8 cellular contexts compared by ENCODE assay signal in genomic region chr19:43574424-43575155, GRCh38. TPM values are rescaled to one million over a fixed set of nuclear protein-coding genes. Genes with fewer than 3 reads are reported as not detected.
DNase-seq lines count a peak whose midpoint lies in the region; ATAC-seq, FAIRE-seq and TF ChIP-seq lines count a peak whose summit lies in the region.

No MANE protein-coding gene starts in this region.

- peaks cover 27% of the 10 kb centered on the region for H3K4me1 ChIP-seq in keratinocyte (ENCODE audit: control insufficient read depth, extremely low read depth, insufficient read depth, low read length)
- peaks cover 22% of the 10 kb centered on the region for H3K4me1 ChIP-seq in suprapubic skin

- peak overlapping the region; percentile 92 for H3K27ac Mint-ChIP-seq in stimulated activated naive CD8-positive, alpha-beta T cell treated with anti-CD3 and anti-CD28 coated beads, Interleukin-15, Interleukin-2, amounts not matched to agents 100 ng/mL and 50 ng/mL, for 24 hours
- peak overlapping the region; percentile 98 to 99 for H3K27ac Mint-ChIP-seq in activated naive CD4-positive, alpha-beta T cell treated with anti-CD3 and anti-CD28 coated beads, Interleukin-2, amount 50 U/mL, for 72 hours

- H3K4me3 Mint-ChIP-seq in stimulated activated naive CD8-positive, alpha-beta T cell treated with anti-CD3 and anti-CD28 coated beads, Interleukin-15, Interleukin-2, amounts not matched to agents 100 ng/mL and 50 ng/mL, for 24 hours = peak overlapping the region; percentile 90

- H3K79me2 ChIP-seq in keratinocyte (ENCODE audit: control insufficient read depth, insufficient read depth, low read length) = peaks cover 20% of the 10 kb centered on the region

- H3K4me3 ChIP-seq in keratinocyte (ENCODE audit: control insufficient read depth in 2 of 3, extremely low read depth in 1 of 3, insufficient read depth in 2 of 3, low read depth in 1 of 3, low read length in 3 of 3) (peak overlapping the region; percentile 71 to 83 (median 79)), suprapubic skin (peak overlapping the region; percentile 88)

- H4K20me1 ChIP-seq in keratinocyte (ENCODE audit: control insufficient read depth, extremely low read depth, insufficient read depth, low read length) = no peaks in the 10 kb centered on the region

- H3K9me3 ChIP-seq in keratinocyte (ENCODE audit: control insufficient read depth, low read depth, low read length) (no peaks in the 10 kb centered on the region), suprapubic skin (no peaks in the 10 kb centered on the region)

- peak overlapping the region; percentile 25 for H2AFZ ChIP-seq in keratinocyte (ENCODE audit: control insufficient read depth, low read length)

- TF ChIP-seq CTCF in keratinocyte (optimal IDR thresholded peaks at IDR 0.05 in 1 of 3, IDR thresholded peaks at IDR 0.05 in 1 of 3, conservative IDR thresholded peaks at IDR 0.05 in 1 of 3; ENCODE audit: extremely low read depth in 1 of 3, insufficient read depth in 2 of 3, low read length in 3 of 3) (no peak), suprapubic skin (IDR thresholded peaks at IDR 0.05) (no peak)

- H3K4me2 ChIP-seq in keratinocyte (ENCODE audit: control insufficient read depth, extremely low read depth, insufficient read depth, low read depth, low read length) = peak overlapping the region; percentile 94

- H3K27me3 ChIP-seq in keratinocyte (ENCODE audit: control insufficient read depth, extremely low read depth, insufficient read depth, low read length) (no peaks in the 10 kb centered on the region), suprapubic skin (no peaks in the 10 kb centered on the region)

- TF ChIP-seq POLR2A in suprapubic skin (IDR thresholded peaks at IDR 0.05) = no peak
- TF ChIP-seq POLR2A in GM12892 (IDR thresholded peaks at IDR 0.05; ENCODE audit: low read depth, low read length) = no peak

- peaks cover 53% of the 10 kb centered on the region for H3K4me1 Mint-ChIP-seq in stimulated activated naive CD8-positive, alpha-beta T cell treated with anti-CD3 and anti-CD28 coated beads, Interleukin-15, Interleukin-2, amounts not matched to agents 100 ng/mL and 50 ng/mL, for 24 hours (ENCODE audit: low read depth)

- no peak for TF ChIP-seq EP300 in suprapubic skin (IDR thresholded peaks at IDR 0.05)

- no peaks in the 10 kb centered on the region for H3K27me3 Mint-ChIP-seq in stimulated activated naive CD8-positive, alpha-beta T cell treated with anti-CD3 and anti-CD28 coated beads, Interleukin-15, Interleukin-2, amounts not matched to agents 100 ng/mL and 50 ng/mL, for 24 hours

- no peak for ATAC-seq in stimulated activated naive CD8-positive, alpha-beta T cell treated with anti-CD3 and anti-CD28 coated beads, Interleukin-15, Interleukin-2, amounts not matched to agents 100 U/mL and 50 U/mL, for 24 hours
- no peak for ATAC-seq in activated naive CD4-positive, alpha-beta T cell treated with anti-CD3 and anti-CD28 coated beads, Interleukin-2, amount 50 U/mL, for 72 hours
- no peak for ATAC-seq in HG02981 (IDR thresholded peaks at IDR 0.05; ENCODE audit: unreplicated experiment)
- no peak for ATAC-seq in HG02798 (IDR thresholded peaks at IDR 0.05; ENCODE audit: poor library complexity, unreplicated experiment)

- H3K9me3 Mint-ChIP-seq in stimulated activated naive CD8-positive, alpha-beta T cell treated with anti-CD3 and anti-CD28 coated beads, Interleukin-15, Interleukin-2, amounts not matched to agents 100 ng/mL and 50 ng/mL, for 24 hours = no peaks in the 10 kb centered on the region
- no peaks in the 10 kb centered on the region for H3K9me3 Mint-ChIP-seq in activated naive CD4-positive, alpha-beta T cell treated with anti-CD3 and anti-CD28 coated beads, Interleukin-2, amount 50 U/mL, for 72 hours

- no peak for DNase-seq in stimulated activated naive CD8-positive, alpha-beta T cell treated with anti-CD3 and anti-CD28 coated beads, Interleukin-15, Interleukin-2, amounts not matched to agents 100 U/mL and 50 U/mL, for 24 hours
- no peak for DNase-seq in activated naive CD4-positive, alpha-beta T cell treated with anti-CD3 and anti-CD28 coated beads, Interleukin-2, amount 50 U/mL, for 72 hours (ENCODE audit: low spot score in 2 of 2)
- DNase-seq in keratinocyte (ENCODE audit: low read depth, low spot score) = no peak
- no peak for DNase-seq in suprapubic skin (ENCODE audit: low spot score in 2 of 2)
- no peak for DNase-seq in GM12892 (ENCODE audit: insufficient read length)

- peaks cover 7% of the 10 kb centered on the region for H3K36me3 Mint-ChIP-seq in stimulated activated naive CD8-positive, alpha-beta T cell treated with anti-CD3 and anti-CD28 coated beads, Interleukin-15, Interleukin-2, amounts not matched to agents 100 ng/mL and 50 ng/mL, for 24 hours (ENCODE audit: low read depth)
- peaks cover 7% of the 10 kb centered on the region in 2 donors for H3K36me3 Mint-ChIP-seq in activated naive CD4-positive, alpha-beta T cell treated with anti-CD3 and anti-CD28 coated beads, Interleukin-2, amount 50 U/mL, for 72 hours

- peak overlapping the region; percentile 90 for H3K9ac ChIP-seq in keratinocyte (ENCODE audit: control insufficient read depth, extremely low read depth, insufficient read depth, low read length)

- H3K9me1 ChIP-seq in keratinocyte (ENCODE audit: control insufficient read depth, extremely low read depth, insufficient read depth, low read length) = no peaks in the 10 kb centered on the region

- H3K36me3 ChIP-seq in keratinocyte (ENCODE audit: control insufficient read depth in 2 of 2, extremely low read depth in 1 of 2, insufficient read depth in 2 of 2, low read length in 2 of 2) = peaks cover 0 to 4% of the 10 kb centered on the region in 2 experiments
- H3K36me3 ChIP-seq in suprapubic skin = peaks cover 9% of the 10 kb centered on the region

- WGBS in suprapubic skin = 29% methylated on average over 11 of the region's 12 CpGs

- dilution Hi-C loops in keratinocyte (cut with MboI; ENCODE audit: extremely low pct_ligation_motif_present, low sequenced_read_pairs) = no loop called here

- H3K27ac ChIP-seq in keratinocyte (ENCODE audit: control insufficient read depth, insufficient read depth, low read length) (peak overlapping the region; percentile 70), suprapubic skin (peak overlapping the region; percentile 80)

- FAIRE-seq in keratinocyte (lab: Jason Lieb, UNC) (no peak), GM12892 (lab: Jason Lieb, UNC) (no peak)

RNA-seq across cellular contexts. Expression of gene XRCC1, which starts 0.7 kb away (rescaled TPM):
- 10 to 100 TPM; 36.9 to 39.5 TPM for total RNA-seq in activated naive CD4-positive, alpha-beta T cell treated with anti-CD3 and anti-CD28 coated beads, Interleukin-2, amount 50 U/mL, for 72 hours
- 16.3 to 17.5 TPM (median 16.8 TPM) in 3 replicates for polyA plus RNA-seq in keratinocyte
- 8.2 TPM for polyA plus RNA-seq in keratinocyte (2011; ENCODE audit: low read depth)
- 9.6 and 19.8 TPM in 2 replicates for polyA plus RNA-seq in keratinocyte (2011; cell fraction: cytosol; rRNA removed)
- polyA plus RNA-seq in keratinocyte (2011; cell fraction: nucleus; rRNA removed) = 14.4 and 19.9 TPM in 2 replicates
- 10.6 and 19.9 TPM in 2 replicates for polyA plus RNA-seq in keratinocyte (2012; ENCODE audit: low replicate concordance)
- 12.6 to 22.3 TPM (median 12.9 TPM) in 3 replicates for polyA minus RNA-seq in keratinocyte
- polyA minus RNA-seq in keratinocyte (2011; cell fraction: cytosol; rRNA and poly(A)+ RNA removed) = 21.7 TPM
- polyA minus RNA-seq in keratinocyte (2011; cell fraction: nucleus; rRNA and poly(A)+ RNA removed) = 9.5 and 11.8 TPM in 2 replicates
- total RNA-seq in suprapubic skin = 10 to 100 TPM; 18.3 to 35.4 (median 25.2) TPM
- 23.5 TPM for polyA plus RNA-seq in GM12892 (2012; ENCODE audit: missing spikeins)

RNA-seq across cellular contexts. Expression of gene PINLYP, which starts 1.0 kb away (rescaled TPM):
- total RNA-seq in activated naive CD4-positive, alpha-beta T cell treated with anti-CD3 and anti-CD28 coated beads, Interleukin-2, amount 50 U/mL, for 72 hours = 1 to 10 TPM; 6.5 to 9.0 TPM
- 14.5 to 19.2 TPM (median 16.0 TPM) in 3 replicates for polyA plus RNA-seq in keratinocyte
- 0.45 TPM for polyA plus RNA-seq in keratinocyte (2011; ENCODE audit: low read depth)
- 11.0 and 14.1 TPM in 2 replicates for polyA plus RNA-seq in keratinocyte (2011; cell fraction: cytosol; rRNA removed)
- 5.1 and 6.4 TPM in 2 replicates for polyA plus RNA-seq in keratinocyte (2011; cell fraction: nucleus; rRNA removed)
- polyA plus RNA-seq in keratinocyte (2012; ENCODE audit: low replicate concordance) = 2.8 and 13.2 TPM in 2 replicates
- polyA minus RNA-seq in keratinocyte = 11.4 to 22.7 TPM (median 12.8 TPM) in 3 replicates
- polyA minus RNA-seq in keratinocyte (2011; cell fraction: cytosol; rRNA and poly(A)+ RNA removed) = 10.6 TPM
- 1.5 and 1.6 TPM in 2 replicates for polyA minus RNA-seq in keratinocyte (2011; cell fraction: nucleus; rRNA and poly(A)+ RNA removed)
- 10 to 100 TPM in 3 of 4 donors, 1 to 10 TPM in 1; 4.7 to 22.1 (median 10.9) TPM for total RNA-seq in suprapubic skin
- polyA plus RNA-seq in GM12892 (2012; ENCODE audit: missing spikeins) = 0.89 TPM

RNA-seq across cellular contexts. Expression of gene IRGQ, which starts 21.3 kb away (rescaled TPM):
- 10 to 100 TPM; 21.6 to 29.4 TPM for total RNA-seq in activated naive CD4-positive, alpha-beta T cell treated with anti-CD3 and anti-CD28 coated beads, Interleukin-2, amount 50 U/mL, for 72 hours
- 12.9 to 18.0 TPM (median 13.3 TPM) in 3 replicates for polyA plus RNA-seq in keratinocyte
- polyA plus RNA-seq in keratinocyte (2011; ENCODE audit: low read depth) = 7.3 TPM
- polyA plus RNA-seq in keratinocyte (2011; cell fraction: cytosol; rRNA removed) = 10.2 and 15.9 TPM in 2 replicates
- polyA plus RNA-seq in keratinocyte (2011; cell fraction: nucleus; rRNA removed) = 43.7 and 47.2 TPM in 2 replicates
- 6.5 and 9.7 TPM in 2 replicates for polyA plus RNA-seq in keratinocyte (2012; ENCODE audit: low replicate concordance)
- 19.3 to 25.6 TPM (median 19.6 TPM) in 3 replicates for polyA minus RNA-seq in keratinocyte
- polyA minus RNA-seq in keratinocyte (2011; cell fraction: cytosol; rRNA and poly(A)+ RNA removed) = 12.9 TPM
- 20.4 and 33.0 TPM in 2 replicates for polyA minus RNA-seq in keratinocyte (2011; cell fraction: nucleus; rRNA and poly(A)+ RNA removed)
- 10 to 100 TPM; 17.2 to 24.7 (median 19.9) TPM for total RNA-seq in suprapubic skin
- polyA plus RNA-seq in GM12892 (2012; ENCODE audit: missing spikeins) = 4.8 TPM

RNA-seq across cellular contexts. Expression of gene ZNF576, which starts 21.8 kb away (rescaled TPM):
- total RNA-seq in activated naive CD4-positive, alpha-beta T cell treated with anti-CD3 and anti-CD28 coated beads, Interleukin-2, amount 50 U/mL, for 72 hours = 10 to 100 TPM; 15.9 to 19.6 TPM
- polyA plus RNA-seq in keratinocyte = 6.4 to 10.6 TPM (median 8.3 TPM) in 3 replicates
- 5.2 TPM for polyA plus RNA-seq in keratinocyte (2011; ENCODE audit: low read depth)
- 8.0 and 13.6 TPM in 2 replicates for polyA plus RNA-seq in keratinocyte (2011; cell fraction: cytosol; rRNA removed)
- polyA plus RNA-seq in keratinocyte (2011; cell fraction: nucleus; rRNA removed) = 5.0 and 8.7 TPM in 2 replicates
- polyA plus RNA-seq in keratinocyte (2012; ENCODE audit: low replicate concordance) = 8.5 and 11.8 TPM in 2 replicates
- polyA minus RNA-seq in keratinocyte = 4.3 to 7.6 TPM (median 5.7 TPM) in 3 replicates
- 4.2 TPM for polyA minus RNA-seq in keratinocyte (2011; cell fraction: cytosol; rRNA and poly(A)+ RNA removed)
- 3.9 and 4.9 TPM in 2 replicates for polyA minus RNA-seq in keratinocyte (2011; cell fraction: nucleus; rRNA and poly(A)+ RNA removed)
- total RNA-seq in suprapubic skin = 10 to 100 TPM in 3 of 4 donors, 1 to 10 TPM in 1; 9.2 to 20.8 (median 13.7) TPM
- 7.1 TPM for polyA plus RNA-seq in GM12892 (2012; ENCODE audit: missing spikeins)

RNA-seq across cellular contexts. Expression of gene SRRM5, which starts 37.3 kb away (rescaled TPM):
- under 1 TPM; 0.68 to 0.80 TPM for total RNA-seq in activated naive CD4-positive, alpha-beta T cell treated with anti-CD3 and anti-CD28 coated beads, Interleukin-2, amount 50 U/mL, for 72 hours
- polyA plus RNA-seq in keratinocyte = 0.02 to 0.03 TPM (median 0.03 TPM) in 3 replicates
- 0.29 TPM for polyA plus RNA-seq in keratinocyte (2011; ENCODE audit: low read depth)
- polyA plus RNA-seq in keratinocyte (2011; cell fraction: cytosol; rRNA removed) = 0.04 TPM in 1 of 2 replicates, not detected in the other
- polyA plus RNA-seq in keratinocyte (2011; cell fraction: nucleus; rRNA removed) = 0.31 and 0.53 TPM in 2 replicates
- 0.21 and 0.41 TPM in 2 replicates for polyA plus RNA-seq in keratinocyte (2012; ENCODE audit: low replicate concordance)
- polyA minus RNA-seq in keratinocyte = not detected in 3 replicates
- polyA minus RNA-seq in keratinocyte (2011; cell fraction: cytosol; rRNA and poly(A)+ RNA removed) = not detected
- polyA minus RNA-seq in keratinocyte (2011; cell fraction: nucleus; rRNA and poly(A)+ RNA removed) = not detected in 2 replicates
- 1 to 10 TPM in 1 of 4 donors, not detected in 3; 1.4 TPM for total RNA-seq in suprapubic skin
- 0.34 TPM for polyA plus RNA-seq in GM12892 (2012; ENCODE audit: missing spikeins)
